Comparison of ENCODE assay signal across 2 cellular contexts in genomic region chr10:117170244-117170643, GRCh38.
TF ChIP-seq lines count a peak whose summit lies in the region.

No MANE protein-coding gene starts in this region.

TF ChIP-seq in A549, 52 proteins besides CTCF, POLR2A, EP300 and RAD21 (continued from another document):
- TF ChIP-seq USF2 (IDR thresholded peaks at IDR 0.05): peak; percentile 81
- no peak for TF ChIP-seq CBX2 (IDR thresholded peaks at IDR 0.05; ENCODE audit: borderline replicate concordance, low read depth)
- no peak for TF ChIP-seq ELK1 (IDR thresholded peaks at IDR 0.05; ENCODE audit: low read depth, low read length)

TF ChIP-seq in GM23338, 12 proteins besides CTCF, POLR2A, EP300 and RAD21 (continued from another document):
- TF ChIP-seq CREB1 (CRISPR knock-in tag; IDR thresholded peaks at IDR 0.05; ENCODE audit: low read depth): peak; percentile 18; the same call in 1 of the 2 replicates
